ENCODE assay signal across 14 cellular contexts in genomic region chr16:46765050-46765449, GRCh38. TPM values are rescaled to one million over a fixed set of nuclear protein-coding genes. Genes with fewer than 3 reads are reported as not detected.
DNase-seq lines count a peak whose midpoint lies in the region; ATAC-seq and TF ChIP-seq lines count a peak whose summit lies in the region.
"Had no signal": no experiment of that assay in that cellular context is flagged by ENCODE, and none has a peak within 500 bp of the region (broad histone marks: within the 10 kb centered on the region; RNA-seq: fewer than 3 reads in every experiment).

No MANE protein-coding gene starts in this region.

- DNase-seq in right atrium auricular region (ENCODE audit: low spot score) (no peak), heart right ventricle (no peak), SJCRH30 (peak; percentile 36 to 53), fibroblast of peridontal ligament (ENCODE audit: extremely low read depth) (peak; percentile 27), NCI-H2171 (lab: John Stamatoyannopoulos, UW) (no peak)
- DNase-seq in activated T-helper 1 cell treated with anti-CD3 and anti-CD28 coated beads, Interleukin-12 subunit alpha, Interleukin-12 subunit beta, Interleukin-2, Interleukin-4 antibody, amounts not matched to agents 30 ng/mL and 10 ng/mL and 1 ng/mL, durations not matched to agents 14 hours and 24 hours and 36 hours (ENCODE audit: low spot score) = no peak
- DNase-seq in activated CD4-positive, alpha-beta memory T cell treated with anti-CD3 and anti-CD28 coated beads for 36 hours = no peak
- DNase-seq: erythroblast, NCI-H187 treated with DMSO at 0.1 percent for 48 hours, SHP77 treated with DMSO at 0.1 percent for 48 hours had no signal

- H3K27me3 Mint-ChIP-seq in activated T-helper 1 cell treated with anti-CD3 and anti-CD28 coated beads, Interleukin-12 subunit alpha, Interleukin-12 subunit beta, Interleukin-2, Interleukin-4 antibody, amounts not matched to agents 30 ng/mL and 10 ng/mL and 1 ng/mL, durations not matched to agents 14 hours and 24 hours and 36 hours (ENCODE audit: insufficient read depth) = peaks cover 11% of the 10 kb centered on the region
- H3K27me3 Mint-ChIP-seq in activated CD4-positive, alpha-beta memory T cell treated with anti-CD3 and anti-CD28 coated beads for 36 hours = no peaks in the 10 kb centered on the region

- WGBS in heart right ventricle, 2 donors = 77 to 79% methylated on average over 7 of the region's 7 CpGs

- CTCF ChIA-PET in activated CD4-positive, alpha-beta memory T cell treated with anti-CD3 and anti-CD28 coated beads for 36 hours (lab: Charles Lee) = no interaction called here

- TF ChIP-seq CTCF in right atrium auricular region (IDR thresholded peaks at IDR 0.05) (no peak), heart right ventricle (IDR thresholded peaks at IDR 0.05) (no peak)

- no peak overlapping the region for H3K27ac Mint-ChIP-seq in activated T-helper 1 cell treated with anti-CD3 and anti-CD28 coated beads, Interleukin-12 subunit alpha, Interleukin-12 subunit beta, Interleukin-2, Interleukin-4 antibody, amounts not matched to agents 30 ng/mL and 10 ng/mL and 1 ng/mL, durations not matched to agents 14 hours and 24 hours and 36 hours
- no peak overlapping the region for H3K27ac Mint-ChIP-seq in activated CD4-positive, alpha-beta memory T cell treated with anti-CD3 and anti-CD28 coated beads for 36 hours
- H3K27ac Mint-ChIP-seq: activated naive CD4-positive, alpha-beta T cell treated with anti-CD3 and anti-CD28 coated beads, Interleukin-2, amount 50 U/mL, for 72 hours had no signal

- peaks cover 5% of the 10 kb centered on the region for H3K4me1 Mint-ChIP-seq in activated T-helper 1 cell treated with anti-CD3 and anti-CD28 coated beads, Interleukin-12 subunit alpha, Interleukin-12 subunit beta, Interleukin-2, Interleukin-4 antibody, amounts not matched to agents 30 ng/mL and 10 ng/mL and 1 ng/mL, durations not matched to agents 14 hours and 24 hours and 36 hours (ENCODE audit: low read depth)
- no peaks in the 10 kb centered on the region for H3K4me1 Mint-ChIP-seq in activated CD4-positive, alpha-beta memory T cell treated with anti-CD3 and anti-CD28 coated beads for 36 hours (ENCODE audit: low read depth)

- no peak for ATAC-seq in heart right ventricle
- no peak for ATAC-seq in HG03439 (IDR thresholded peaks at IDR 0.05; ENCODE audit: unreplicated experiment)
- ATAC-seq: activated naive CD4-positive, alpha-beta T cell treated with anti-CD3 and anti-CD28 coated beads, Interleukin-2, amount 50 U/mL, for 72 hours; K562 had no signal

- POLR2A ChIA-PET in activated CD4-positive, alpha-beta memory T cell treated with anti-CD3 and anti-CD28 coated beads for 36 hours (lab: Charles Lee) = no interaction called here

- H3K4me1 ChIP-seq in right atrium auricular region (peaks cover 0 to 11% of the 10 kb centered on the region in 2 donors), heart right ventricle (peaks cover 0 to 11% (median 0%) of the 10 kb centered on the region in 9 donors), SJCRH30 (peaks cover 32% of the 10 kb centered on the region)

- no peaks in the 10 kb centered on the region for H3K36me3 ChIP-seq in right atrium auricular region
- no peaks in the 10 kb centered on the region for H3K36me3 ChIP-seq in heart right ventricle
- H3K36me3 ChIP-seq in SJCRH30 = no peaks in the 10 kb centered on the region
- H3K36me3 ChIP-seq: neutrophil had no signal

- no peak overlapping the region for H3K4me3 ChIP-seq in right atrium auricular region
- no peak overlapping the region for H3K4me3 ChIP-seq in heart right ventricle
- no peak overlapping the region for H3K4me3 ChIP-seq in SJCRH30
- H3K4me3 ChIP-seq: K562 had no signal

- H3K36me3 Mint-ChIP-seq in activated T-helper 1 cell treated with anti-CD3 and anti-CD28 coated beads, Interleukin-12 subunit alpha, Interleukin-12 subunit beta, Interleukin-2, Interleukin-4 antibody, amounts not matched to agents 30 ng/mL and 10 ng/mL and 1 ng/mL, durations not matched to agents 14 hours and 24 hours and 36 hours (ENCODE audit: low read depth) = no peaks in the 10 kb centered on the region
- H3K36me3 Mint-ChIP-seq in activated CD4-positive, alpha-beta memory T cell treated with anti-CD3 and anti-CD28 coated beads for 36 hours = no peaks in the 10 kb centered on the region
- H3K36me3 Mint-ChIP-seq: activated naive CD4-positive, alpha-beta T cell treated with anti-CD3 and anti-CD28 coated beads, Interleukin-2, amount 50 U/mL, for 72 hours had no signal

- H3K9me3 Mint-ChIP-seq in activated T-helper 1 cell treated with anti-CD3 and anti-CD28 coated beads, Interleukin-12 subunit alpha, Interleukin-12 subunit beta, Interleukin-2, Interleukin-4 antibody, amounts not matched to agents 30 ng/mL and 10 ng/mL and 1 ng/mL, durations not matched to agents 14 hours and 24 hours and 36 hours = no peaks in the 10 kb centered on the region
- H3K9me3 Mint-ChIP-seq in activated CD4-positive, alpha-beta memory T cell treated with anti-CD3 and anti-CD28 coated beads for 36 hours = no peaks in the 10 kb centered on the region
- H3K9me3 Mint-ChIP-seq: activated naive CD4-positive, alpha-beta T cell treated with anti-CD3 and anti-CD28 coated beads, Interleukin-2, amount 50 U/mL, for 72 hours had no signal

- intact Hi-C loops in heart right ventricle (cut with DNase I) = no loop called here
- intact Hi-C loops in activated T-helper 1 cell treated with anti-CD3 and anti-CD28 coated beads, Interleukin-12 subunit alpha, Interleukin-12 subunit beta, Interleukin-2, Interleukin-4 antibody, amounts not matched to agents 30 ng/mL and 10 ng/mL and 1 ng/mL, durations not matched to agents 14 hours and 24 hours and 36 hours (cut with micrococcal nuclease) = no loop called here
- intact Hi-C loops in activated CD4-positive, alpha-beta memory T cell treated with anti-CD3 and anti-CD28 coated beads for 36 hours (cut with micrococcal nuclease) = no loop called here

- H3K4me3 Mint-ChIP-seq in activated T-helper 1 cell treated with anti-CD3 and anti-CD28 coated beads, Interleukin-12 subunit alpha, Interleukin-12 subunit beta, Interleukin-2, Interleukin-4 antibody, amounts not matched to agents 30 ng/mL and 10 ng/mL and 1 ng/mL, durations not matched to agents 14 hours and 24 hours and 36 hours = no peak overlapping the region
- no peak overlapping the region for H3K4me3 Mint-ChIP-seq in activated CD4-positive, alpha-beta memory T cell treated with anti-CD3 and anti-CD28 coated beads for 36 hours

- no peaks in the 10 kb centered on the region for H3K9me3 ChIP-seq in right atrium auricular region
- H3K9me3 ChIP-seq in heart right ventricle = no peaks in the 10 kb centered on the region
- H3K9me3 ChIP-seq in SJCRH30 (replicated peaks) = no peaks in the 10 kb centered on the region
- H3K9me3 ChIP-seq: neutrophil had no signal

- H3K27me3 ChIP-seq in right atrium auricular region (no peaks in the 10 kb centered on the region), heart right ventricle (peaks cover 0 to 3% (median 0%) of the 10 kb centered on the region in 7 donors), SJCRH30 (no peaks in the 10 kb centered on the region)
- H3K27me3 ChIP-seq: neutrophil had no signal

- peak overlapping the region; percentile 66 to 90 for H3K27ac ChIP-seq in right atrium auricular region
- H3K27ac ChIP-seq in heart right ventricle = peak overlapping the region in 1 of 10 donors; percentile 84
- no peak overlapping the region for H3K27ac ChIP-seq in SJCRH30
- H3K27ac ChIP-seq: neutrophil had no signal

RNA-seq across cellular contexts. Expression of gene MYLK3, which starts 16.9 kb away (rescaled TPM):
- total RNA-seq in right atrium auricular region (100 to 1,000 TPM; 275 to 456 TPM), heart right ventricle (100 to 1,000 TPM; 220 to 458 (median 262) TPM)
- 10 to 100 TPM; 63.5 to 69.5 TPM for polyA plus RNA-seq in heart right ventricle
- total RNA-seq in SJCRH30 (2014; rRNA removed; shearing (Covaris generic)) = 0.25 and 0.26 TPM in 2 replicates
- total RNA-seq in activated T-helper 1 cell treated with anti-CD3 and anti-CD28 coated beads, Interleukin-12 subunit alpha, Interleukin-12 subunit beta, Interleukin-2, Interleukin-4 antibody, amounts not matched to agents 30 ng/mL and 10 ng/mL and 1 ng/mL, durations not matched to agents 14 hours and 24 hours and 36 hours = 0.44 and 1.1 TPM in 2 replicates
- total RNA-seq in activated CD4-positive, alpha-beta memory T cell treated with anti-CD3 and anti-CD28 coated beads for 36 hours = under 1 TPM in 1 of 2 experiments, not detected in 1; 0.15 TPM

Comparison
In these comparisons a context has a peak if more than half of its experiments do, and no peak if none do; other contexts are left out.
1. DNase-seq: peak in SJCRH30 (2 of 2) and fibroblast of peridontal ligament (single experiment); none in right atrium auricular region (single experiment), heart right ventricle (0 of 2), activated T-helper 1 cell treated with anti-CD3 and anti-CD28 coated beads, Interleukin-12 subunit alpha, Interleukin-12 subunit beta, Interleukin-2, Interleukin-4 antibody, amounts not matched to agents 30 ng/mL and 10 ng/mL and 1 ng/mL, durations not matched to agents 14 hours and 24 hours and 36 hours (single experiment), NCI-H2171 (single experiment) and activated CD4-positive, alpha-beta memory T cell treated with anti-CD3 and anti-CD28 coated beads for 36 hours (single experiment).
2. RNA of gene MYLK3, which starts 16.9 kb away (total RNA-seq): 275 to 456 TPM in right atrium auricular region and 220 to 458 TPM in heart right ventricle; 0.44 to 1.1 TPM in activated T-helper 1 cell treated with anti-CD3 and anti-CD28 coated beads, Interleukin-12 subunit alpha, Interleukin-12 subunit beta, Interleukin-2, Interleukin-4 antibody, amounts not matched to agents 30 ng/mL and 10 ng/mL and 1 ng/mL, durations not matched to agents 14 hours and 24 hours and 36 hours, 0.25 to 0.26 TPM in SJCRH30 and 0.15 TPM in activated CD4-positive, alpha-beta memory T cell treated with anti-CD3 and anti-CD28 coated beads for 36 hours; every median in the first group is over 100 times any median in the second.